Comparison of ENCODE assay signal across 8 cellular contexts in genomic region chr12:56468216-56469006, GRCh38. TPM values are rescaled to one million over a fixed set of nuclear protein-coding genes. Genes with fewer than 3 reads are reported as not detected.
DNase-seq lines count a peak whose midpoint lies in the region; ATAC-seq and TF ChIP-seq lines count a peak whose summit lies in the region.

SPRYD4 (plus strand) TSS chr12:56468578; CDS start chr12:56468592, 14 bp downstream.

- no peaks in the 10 kb centered on the region for H3K9me3 Mint-ChIP-seq in natural killer cell

- ATAC-seq in GM21786 (IDR thresholded peaks at IDR 0.05; ENCODE audit: unreplicated experiment) (peak; percentile 83), Panc1 (peak; percentile 97), natural killer cell (peak; percentile 91 to 98 (median 97))

- BruUV-seq in Panc1 (replicated peaks; lab: Mats Ljungman, UMichigan): TSS peak; percentile 76

- H3K36me3 Mint-ChIP-seq in natural killer cell: no peaks in the 10 kb centered on the region

- peak within 1 kb of the TSS; percentile 74 for H3K9ac ChIP-seq in fibroblast of lung (ENCODE audit: insufficient read depth, low read length)

- H3K79me2 ChIP-seq in fibroblast of lung (ENCODE audit: control insufficient read depth, insufficient read depth, low read length): peaks cover 10% of the 10 kb centered on the region

- H2AFZ ChIP-seq in fibroblast of lung (ENCODE audit: low read length): peak within 1 kb of the TSS; percentile 75

- H3K27ac Mint-ChIP-seq in natural killer cell: peak within 1 kb of the TSS; percentile 94

- CTCF ChIA-PET in Panc1 (lab: Charles Lee): interaction anchor here (0.7 kb wide), 1 partner anchor 41 kb away, joined by 3 read pairs; no protein-coding TSS in a partner anchor

- H3K27me3 Mint-ChIP-seq in natural killer cell (ENCODE audit: low read depth in 2 of 2): no peaks in the 10 kb centered on the region

- H3K4me3 ChIP-seq in Panc1 (ENCODE audit: low read depth in 2 of 2, low read length in 2 of 2) (peak within 1 kb of the TSS; percentile 98 to 100), fibroblast of lung (replicated peaks in 1 of 4; ENCODE audit: control extremely low read depth in 1 of 4, insufficient read depth in 1 of 4, low read depth in 3 of 4, low read length in 4 of 4) (peak within 1 kb of the TSS; percentile 83 to 99 (median 93))

- peak within 1 kb of the TSS; percentile 92 for H3K4me2 ChIP-seq in fibroblast of lung (ENCODE audit: extremely low read depth, insufficient read depth, low read length)

- no peaks in the 10 kb centered on the region for H3K27me3 ChIP-seq in Panc1 (ENCODE audit: control insufficient read depth, insufficient read depth, low read length)
- no peaks in the 10 kb centered on the region for H3K27me3 ChIP-seq in fibroblast of lung (ENCODE audit: control insufficient read depth, insufficient read depth, low read length)

- H3K36me3 ChIP-seq in KOPT-K1 (ENCODE audit: insufficient read depth, low read length): peaks cover 40% of the 10 kb centered on the region
- H3K36me3 ChIP-seq in Panc1 (ENCODE audit: control insufficient read depth, insufficient read depth, low read length): peaks cover 4% of the 10 kb centered on the region; the same call in 1 of the 2 replicates
- no peaks in the 10 kb centered on the region for H3K36me3 ChIP-seq in fibroblast of lung (ENCODE audit: control insufficient read depth, insufficient read depth, low read length)

- TF ChIP-seq CTCF in Panc1 (IDR thresholded peaks at IDR 0.05) (peak; percentile 78; the same call in 1 of the 2 replicates), fibroblast of lung (conservative IDR thresholded peaks at IDR 0.05 in 1 of 2, IDR thresholded peaks at IDR 0.05 in 1 of 2; ENCODE audit: low read depth in 1 of 2, low read length in 2 of 2) (peak; percentile 13 to 28), natural killer cell (IDR thresholded peaks at IDR 0.05) (no peak)

- POLR2A ChIA-PET in Panc1 (lab: Charles Lee): no interaction called here

- no peaks in the 10 kb centered on the region for H4K20me1 ChIP-seq in fibroblast of lung (ENCODE audit: control insufficient read depth, extremely low read depth, insufficient read depth, low read length)

- peak within 1 kb of the TSS; percentile 91 for H3K27ac ChIP-seq in KOPT-K1 (ENCODE audit: low read depth, low read length, poor library complexity, severe bottlenecking)
- peak within 1 kb of the TSS; percentile 100 for H3K27ac ChIP-seq in Panc1 (ENCODE audit: low read length)
- H3K27ac ChIP-seq in fibroblast of lung (ENCODE audit: insufficient read depth, low read length): peak within 1 kb of the TSS; percentile 83

- intact Hi-C loops in Panc1 (cut with micrococcal nuclease; ENCODE audit: unreplicated experiment) (loop anchor here (5.0 to 10.0 kb wide), 2 partner anchors 104 to 151 kb away; partner anchors contain the start of genes APOF, CNPY2 and STAT2), natural killer cell (cut with micrococcal nuclease) (loop anchor here (2.0 to 10.0 kb wide), 4 partner anchors 20 to 214 kb away; partner anchors contain the start of genes ANKRD52, CNPY2, PAN2 and TIMELESS)

- no peaks in the 10 kb centered on the region for H3K9me3 ChIP-seq in KOPT-K1 (ENCODE audit: insufficient read depth, low read length, poor library complexity, severe bottlenecking)
- H3K9me3 ChIP-seq in Panc1 (ENCODE audit: control insufficient read depth, insufficient read depth, low read depth, low read length): no peaks in the 10 kb centered on the region
- no peaks in the 10 kb centered on the region for H3K9me3 ChIP-seq in fibroblast of lung (ENCODE audit: control insufficient read depth, insufficient read depth, low read depth, low read length)

- H3K4me3 Mint-ChIP-seq in natural killer cell: peak within 1 kb of the TSS; percentile 95

- peaks cover 22 to 25% of the 10 kb centered on the region in 2 donors for H3K4me1 Mint-ChIP-seq in natural killer cell

- DNase-seq in DMS79 treated with DMSO at 0.1 percent for 48 hours (lab: John Stamatoyannopoulos, UW) (peak; percentile 78), Panc1 (ENCODE audit: low read depth, low spot score) (peak; percentile 59), activated T-helper 1 cell treated with Interleukin-2 at 50 U/mL for 16 hours (ENCODE audit: low read depth) (peak; percentile 93), fibroblast of lung (ENCODE audit: low read depth in 2 of 2) (peak; percentile 90 to 92), natural killer cell (peak; percentile 93)
- peak; percentile 87 to 94 (median 90) for DNase-seq in stimulated activated naive CD4-positive, alpha-beta T cell (lab: John Stamatoyannopoulos, UW)

- H3K4me1 ChIP-seq in Panc1 (ENCODE audit: control insufficient read depth, insufficient read depth, low read length): peaks cover 9% of the 10 kb centered on the region
- peaks cover 4% of the 10 kb centered on the region for H3K4me1 ChIP-seq in fibroblast of lung (ENCODE audit: control insufficient read depth, extremely low read depth, insufficient read depth, low read length)

- in situ Hi-C loops in Panc1 (cut with HindIII; ENCODE audit: low pct_unique_long_range_greater_than_20kb, low sequenced_read_pairs): no loop called here

RNA-seq across cellular contexts. Expression of gene SPRYD4, which starts in this region (rescaled TPM):
- 3.7 TPM for total RNA-seq in Panc1 (2021; ENCODE audit: unreplicated experiment)
- polyA plus RNA-seq in Panc1 (2012; ENCODE audit: insufficient read length): 1.5 TPM
- 1.0 and 1.7 TPM in 2 replicates for total RNA-seq in fibroblast of lung
- 2.1 and 3.0 TPM in 2 replicates for polyA plus RNA-seq in fibroblast of lung
- polyA plus RNA-seq in fibroblast of lung (2012): 1.3 and 2.0 TPM in 2 replicates
- 1.6 and 1.9 TPM in 2 replicates for polyA minus RNA-seq in fibroblast of lung (ENCODE audit: low replicate concordance)
- total RNA-seq in natural killer cell: 1 to 10 TPM; 5.6 to 6.2 (median 5.6) TPM

Comparison
In these comparisons a context has a peak if more than half of its experiments do, and no peak if none do; other contexts are left out.
1. Peak in every context shown above with its lines: DNase-seq, ATAC-seq, H3K4me3 ChIP-seq and H3K27ac ChIP-seq.